Comparison of ENCODE assay signal across 8 cellular contexts in the genomic region with DNA sequence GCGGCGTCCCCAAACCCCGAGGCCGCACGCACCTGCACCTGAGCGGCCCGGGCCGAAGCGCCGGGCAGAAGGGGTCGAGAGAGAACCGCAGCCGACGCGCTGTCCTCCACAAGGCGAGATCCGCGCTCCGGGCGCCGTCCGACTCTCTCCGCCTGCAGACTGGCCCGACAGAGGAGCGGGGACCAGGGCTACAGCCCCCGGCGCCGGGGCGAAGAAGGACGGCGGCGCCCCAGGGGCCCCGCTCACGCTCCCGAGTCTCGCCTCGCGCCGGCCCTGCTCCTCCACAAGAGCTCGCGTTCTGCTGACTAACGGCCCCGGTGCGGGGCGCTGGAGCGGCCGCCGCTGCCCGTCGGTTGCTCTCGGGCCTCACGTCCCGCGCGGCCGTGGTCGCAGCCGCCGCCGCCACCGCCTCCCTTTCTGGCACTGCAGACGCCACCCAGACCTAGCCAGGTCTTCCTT. TPM values are rescaled to one million over a fixed set of nuclear protein-coding genes. Genes with fewer than 3 reads are reported as not detected.
DNase-seq lines count a peak whose midpoint lies in the region; ATAC-seq and TF ChIP-seq lines count a peak whose summit lies in the region.

No MANE protein-coding gene starts in this region.

- H3K36me3 ChIP-seq in osteoblast (ENCODE audit: insufficient read depth, low read length) = peaks cover under 1% of the 10 kb centered on the region

- H3K27ac ChIP-seq in epithelial cell of prostate = peak overlapping the region; percentile 89
- H3K27ac ChIP-seq in osteoblast (ENCODE audit: low read depth, low read length) = peak overlapping the region; percentile 80

- H3K4me2 ChIP-seq in osteoblast (ENCODE audit: insufficient read depth, low read length) = peak overlapping the region; percentile 86

- H2AFZ ChIP-seq in osteoblast (ENCODE audit: low read length) = peak overlapping the region; percentile 85

- peak; percentile 30 for DNase-seq in SIG-M5 treated with dmso at 0.1 percent for 504 hours (lab: John Stamatoyannopoulos, UW; ENCODE audit: unreplicated experiment)
- no peak for DNase-seq in SIG-M5 (lab: John Stamatoyannopoulos, UW)
- no peak for DNase-seq in epithelial cell of prostate (ENCODE audit: low read depth, low spot score)
- DNase-seq in osteoblast (ENCODE audit: insufficient read length, low spot score, missing footprints) = no peak
- DNase-seq in DMS53 (lab: John Stamatoyannopoulos, UW) = no peak
- DNase-seq in dedifferentiated amniotic fluid mesenchymal stem cell (ENCODE audit: extremely low spot score) = no peak

- ATAC-seq in HG02798 (IDR thresholded peaks at IDR 0.05; ENCODE audit: poor library complexity, unreplicated experiment) = peak; percentile 14

- H3K79me2 ChIP-seq in osteoblast (ENCODE audit: insufficient read depth, low read length) = peaks cover 88% of the 10 kb centered on the region

- H3K4me3 ChIP-seq in osteoblast (ENCODE audit: insufficient read depth, low read length) = peak overlapping the region; percentile 77

- no peaks in the 10 kb centered on the region for H3K27me3 ChIP-seq in osteoblast (ENCODE audit: insufficient read depth, low read length)

- peaks cover 24% of the 10 kb centered on the region for H4K20me1 ChIP-seq in osteoblast (ENCODE audit: insufficient read depth, low read length)

- TF ChIP-seq CTCF in osteoblast (IDR thresholded peaks at IDR 0.05; ENCODE audit: extremely low read depth, low read depth, low read length) = no peak

- H3K4me1 ChIP-seq in osteoblast (ENCODE audit: insufficient read depth, low read length) = peaks cover 20% of the 10 kb centered on the region

- no peaks in the 10 kb centered on the region for H3K9me3 ChIP-seq in osteoblast (ENCODE audit: low read depth, low read length)

TF ChIP-seq in PFSK-1, 5 proteins besides CTCF, POLR2A, EP300 and RAD21:
- TF ChIP-seq FOXP2 (optimal IDR thresholded peaks at IDR 0.05; ENCODE audit: borderline replicate concordance, extremely low read depth, extremely low read length, insufficient read depth) (peak; percentile 25), SIN3A (IDR thresholded peaks at IDR 0.05; ENCODE audit: borderline replicate concordance, insufficient read depth, low read length) (no peak)

RNA-seq across cellular contexts. Expression of a gene that starts 0.4 kb away (rescaled TPM):
- polyA plus RNA-seq in PFSK-1 (2012; ENCODE audit: insufficient read length, low read depth) = 4.3 TPM
- 21.4 and 21.8 TPM in 2 replicates for total RNA-seq in osteoblast

RNA-seq across cellular contexts. Expression of a gene that starts 0.8 kb away (rescaled TPM):
- polyA plus RNA-seq in PFSK-1 (2012; ENCODE audit: insufficient read length, low read depth) = 10.2 TPM
- total RNA-seq in osteoblast = 11.2 and 12.1 TPM in 2 replicates
